In the genomic region with DNA sequence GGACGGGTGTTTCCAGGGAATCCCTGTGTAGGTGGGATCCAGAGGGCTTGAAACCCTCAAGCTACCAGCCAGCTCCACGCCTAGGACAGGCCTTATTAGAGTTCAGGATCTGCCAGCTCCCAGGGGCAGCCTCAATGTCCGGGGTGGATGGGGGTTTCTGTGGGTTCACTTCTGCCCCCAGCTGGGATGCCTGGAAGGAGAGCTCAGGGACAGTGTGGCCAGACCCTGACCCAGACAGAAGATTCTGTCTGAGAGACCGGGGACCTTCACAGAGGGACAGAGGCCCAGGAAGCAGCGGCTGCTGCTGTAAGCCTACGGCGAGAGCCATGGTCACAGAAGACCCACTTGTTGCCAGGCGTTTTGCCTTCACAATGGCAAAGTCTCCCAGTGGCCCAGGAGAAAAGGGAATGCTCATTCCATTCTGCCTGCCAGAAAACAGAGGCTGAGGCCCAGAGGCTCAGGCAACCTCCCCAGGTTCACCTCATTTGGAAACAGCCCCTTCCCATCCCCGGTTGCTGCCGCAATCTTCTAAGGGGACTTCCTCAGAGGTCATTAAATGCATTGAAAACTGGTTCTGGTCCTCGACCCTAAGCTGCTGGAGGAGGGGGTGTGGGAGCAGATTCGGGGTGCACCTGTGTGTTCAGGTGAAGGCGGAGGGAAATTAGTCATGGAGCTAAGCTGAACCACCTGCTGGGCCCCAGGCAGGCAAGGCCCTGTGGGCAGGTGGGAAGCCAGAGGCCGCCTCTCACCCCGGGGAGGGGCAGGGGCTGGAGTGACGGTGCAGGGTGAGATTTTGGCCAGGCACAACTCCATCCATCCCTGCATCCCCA, we compare ENCODE assay signal across 24 cellular contexts. TPM values are rescaled to one million over a fixed set of nuclear protein-coding genes. Genes with fewer than 3 reads are reported as not detected.
A peak's percentile ranks its signal among the peaks of the same experiment; 100 is the strongest.
DNase-seq lines count a peak whose midpoint lies in the region; ATAC-seq and TF ChIP-seq lines count a peak whose summit lies in the region.
"Had no signal": no experiment of that assay in that cellular context is flagged by ENCODE, and none has a peak within 500 bp of the region (broad histone marks: within the 10 kb centered on the region; RNA-seq: fewer than 3 reads in every experiment).

No MANE protein-coding gene starts in this region.

- H4K20me1 ChIP-seq in OCI-LY7 (ENCODE audit: insufficient read depth, low read length) (no peaks in the 10 kb centered on the region), smooth muscle cell (ENCODE audit: low read depth) (no peaks in the 10 kb centered on the region)
- H4K20me1 ChIP-seq: BLaER1 treated with 17β-estradiol and CSF1 and Interleukin-3, amounts not matched to agents 10 nM and 100 nM had no signal

- H3F3A ChIP-seq in smooth muscle cell (ENCODE audit: low read depth), result peaks cover 6% of the 10 kb centered on the region

- no peak overlapping the region for H2AFZ ChIP-seq in OCI-LY7 (ENCODE audit: low read length)
- H2AFZ ChIP-seq in smooth muscle cell (ENCODE audit: low read depth), result no peak overlapping the region

- H3K4me1 ChIP-seq in OCI-LY7 (ENCODE audit: insufficient read depth, low read length, poor library complexity, severe bottlenecking), result no peaks in the 10 kb centered on the region
- peaks cover 19% of the 10 kb centered on the region for H3K4me1 ChIP-seq in smooth muscle cell (ENCODE audit: low read depth)

- H3K79me2 ChIP-seq in OCI-LY7 (ENCODE audit: insufficient read depth, low read depth, low read length) (no peaks in the 10 kb centered on the region), smooth muscle cell (ENCODE audit: low read depth) (no peaks in the 10 kb centered on the region)

- whole genome bisulfite sequencing in smooth muscle cell (ENCODE audit: low lambda C conversion rate), result 72% methylated on average over 16 of the region's 16 CpGs

- H3K4me2 ChIP-seq in OCI-LY7 (ENCODE audit: low read length) (no peak overlapping the region), smooth muscle cell (peak overlapping the region; percentile 63)

- BruUV-seq in OCI-LY7 (replicated peaks; lab: Mats Ljungman, UMichigan), result no TSS peak

- DNase-seq in OCI-LY7 (ENCODE audit: low spot score) (no peak), left lobe of liver (ENCODE audit: low spot score) (peak; percentile 53), mesenteric fat pad (ENCODE audit: low spot score) (peak; percentile 51), smooth muscle cell (lab: John Stamatoyannopoulos, UW; ENCODE audit: unreplicated experiment) (no peak), Right ventricle myocardium superior (no peak), hippocampal formation (lab: John Stamatoyannopoulos, UW) (no peak), NCI-H69 (lab: John Stamatoyannopoulos, UW) (no peak), anterior cingulate cortex (lab: John Stamatoyannopoulos, UW) (no peak)
- DNase-seq: Calu3; CD4-positive, alpha-beta memory T cell; GOT3; KG1; NCI-H1092; NCI-H1436 treated with DMSO at 0.1 percent for 48 hours; NCI-H1930; NCI-H2227 treated with DMSO at 0.1 percent for 48 hours; NCI-H510A treated with DMSO at 0.1 percent for 48 hours; NCI-H774; NK-92 treated with Interleukin-12 subunit alpha and Interleukin-12 subunit beta, amount 100 ng/mL, for 24 hours had no signal

- no peak for ATAC-seq in left lobe of liver
- ATAC-seq in Right ventricle myocardium superior (ENCODE audit: poor library complexity), result no peak
- ATAC-seq: Panc1 had no signal

- H3K9me3 ChIP-seq in OCI-LY7 (ENCODE audit: low read length) (no peaks in the 10 kb centered on the region), smooth muscle cell (replicated peaks; ENCODE audit: low read depth) (no peaks in the 10 kb centered on the region)
- H3K9me3 ChIP-seq: BLaER1 treated with 17β-estradiol and CSF1 and Interleukin-3, amounts not matched to agents 10 nM and 100 nM; SJSA1 had no signal

- H3K36me3 ChIP-seq in OCI-LY7 (ENCODE audit: insufficient read depth, low read length) (no peaks in the 10 kb centered on the region), smooth muscle cell (ENCODE audit: low read depth) (no peaks in the 10 kb centered on the region)
- H3K36me3 ChIP-seq: BLaER1 treated with 17β-estradiol and CSF1 and Interleukin-3, amounts not matched to agents 10 nM and 100 nM; SJSA1 had no signal

- TF ChIP-seq CTCF in OCI-LY7 (conservative IDR thresholded peaks at IDR 0.05; ENCODE audit: low read length), result peak; percentile 25; the same call in 1 of the 2 replicates
- TF ChIP-seq CTCF in smooth muscle cell (IDR thresholded peaks at IDR 0.05; ENCODE audit: borderline replicate concordance, insufficient read depth, poor library complexity, severe bottlenecking), result no peak

- H3K27ac ChIP-seq in OCI-LY7 (ENCODE audit: low read depth, low read length, poor library complexity, severe bottlenecking), result no peak overlapping the region
- H3K27ac ChIP-seq in smooth muscle cell (ENCODE audit: low read depth), result no peak overlapping the region
- H3K27ac ChIP-seq: BLaER1 treated with 17β-estradiol and CSF1 and Interleukin-3, amounts not matched to agents 10 nM and 100 nM; SJSA1 had no signal

- H3K4me3 ChIP-seq in OCI-LY7 (ENCODE audit: low read depth, low read length, poor library complexity, severe bottlenecking) (no peak overlapping the region), smooth muscle cell (no peak overlapping the region)
- H3K4me3 ChIP-seq: BLaER1 treated with 17β-estradiol and CSF1 and Interleukin-3, amounts not matched to agents 10 nM and 100 nM; SJSA1 had no signal

- no peaks in the 10 kb centered on the region for H3K27me3 ChIP-seq in smooth muscle cell (ENCODE audit: low read depth)
- H3K27me3 ChIP-seq: SJSA1 had no signal

- CTCF ChIA-PET in OCI-LY7 (lab: Charles Lee; ENCODE audit: unreplicated experiment), result interaction anchor here (0.5 kb wide), 1 partner anchor 85 kb away, joined by 3 read pairs; no protein-coding TSS in a partner anchor

- POLR2A ChIA-PET in OCI-LY7 (lab: Charles Lee), result no interaction called here

- H3K9ac ChIP-seq in smooth muscle cell (ENCODE audit: low read depth), result no peak overlapping the region

- intact Hi-C loops in OCI-LY7 (cut with micrococcal nuclease; ENCODE audit: unreplicated experiment) (loop anchor here (5.0 to 10.0 kb wide), 3 partner anchors 40 to 460 kb away; no protein-coding TSS in a partner anchor), Right ventricle myocardium superior (cut with DNase I) (loop anchor here (5.0 kb wide), 2 partner anchors 40 to 460 kb away; no protein-coding TSS in a partner anchor)

- H3K9me2 ChIP-seq in OCI-LY7 (ENCODE audit: insufficient read depth, low read length), result no peaks in the 10 kb centered on the region

RNA-seq across cellular contexts. Expression of a gene that starts 4.9 kb away (rescaled TPM):
- total RNA-seq in OCI-LY7 (2014; rRNA removed; shearing (Covaris generic)), result not detected in 2 replicates
- total RNA-seq in OCI-LY7 (2022) (not detected in 2 replicates), left lobe of liver (1.4 TPM), mesenteric fat pad (not detected), smooth muscle cell (not detected in 2 replicates), Right ventricle myocardium superior (not detected)
- not detected in 2 replicates for polyA plus RNA-seq in smooth muscle cell
- total RNA-seq: A673; Calu3; CD4-positive, alpha-beta memory T cell; Daoy; SJSA1 had no signal
- polyA plus RNA-seq: CD4-positive, alpha-beta memory T cell had no signal

RNA-seq across cellular contexts. Expression of a gene that starts 58.3 kb away (rescaled TPM):
- 0.05 and 0.38 TPM in 2 replicates for total RNA-seq in OCI-LY7 (2014; rRNA removed; shearing (Covaris generic))
- total RNA-seq in OCI-LY7 (2022), result 0.30 and 1.2 TPM in 2 replicates
- 15.7 TPM for total RNA-seq in left lobe of liver
- 1.5 TPM for total RNA-seq in mesenteric fat pad
- total RNA-seq in smooth muscle cell, result 0.49 and 2.5 TPM in 2 replicates
- polyA plus RNA-seq in smooth muscle cell, result 2.2 and 4.2 TPM in 2 replicates
- total RNA-seq in Right ventricle myocardium superior, result 1.1 TPM
- total RNA-seq: A673 had no signal
- polyA plus RNA-seq: CD4-positive, alpha-beta memory T cell had no signal

Comparison
In these comparisons a context has a peak if more than half of its experiments do, and no peak if none do; other contexts are left out.
1. DNase-seq: peak in left lobe of liver (single experiment) and mesenteric fat pad (single experiment); none in OCI-LY7 (single experiment), smooth muscle cell (single experiment), Right ventricle myocardium superior (single experiment), hippocampal formation (0 of 2), NCI-H69 (single experiment) and anterior cingulate cortex (0 of 58).